8 cellular contexts compared by ENCODE assay signal in the genomic region with DNA sequence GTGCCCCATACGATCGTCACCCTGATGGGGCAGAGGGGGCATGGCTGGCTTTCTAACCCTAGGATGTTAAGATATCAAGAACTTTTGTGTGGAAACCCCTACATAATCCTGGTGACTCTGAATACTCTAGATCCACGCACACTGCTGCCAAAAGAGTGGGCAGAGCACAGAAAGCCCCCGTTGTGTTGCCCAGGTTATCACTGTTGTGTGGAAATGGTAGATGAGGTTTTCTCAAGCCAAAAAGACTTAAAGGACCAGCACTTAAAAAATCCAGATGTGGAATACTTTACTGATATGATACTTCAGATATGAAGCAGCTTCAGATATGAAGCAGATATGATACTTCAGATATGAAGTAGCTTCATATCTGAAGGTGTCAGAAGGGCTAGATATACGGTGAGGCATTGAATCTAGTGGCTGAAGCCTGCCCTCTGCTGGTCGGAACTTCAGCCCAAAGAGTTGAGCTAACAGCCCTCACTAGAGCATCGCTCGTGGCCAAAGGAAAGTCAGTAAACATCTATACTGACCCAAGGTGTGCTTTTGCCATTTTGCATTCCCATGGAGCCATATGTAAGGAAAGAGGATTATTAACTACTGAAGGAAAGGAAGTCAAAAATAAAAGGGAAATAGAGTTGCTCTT.
DNase-seq lines count a peak whose midpoint lies in the region; ATAC-seq and TF ChIP-seq lines count a peak whose summit lies in the region.

No MANE protein-coding gene starts in this region.

- no peak overlapping the region for H3K4me3 Mint-ChIP-seq in type B pancreatic cell

- H3K36me3 Mint-ChIP-seq in type B pancreatic cell = no peaks in the 10 kb centered on the region

- DNase-seq in NCI-H69 (lab: John Stamatoyannopoulos, UW) (peak; percentile 21), cerebellar cortex (ENCODE audit: low spot score) (peak; percentile 8), type B pancreatic cell (ENCODE audit: extremely low spot score, unreplicated experiment) (no peak), sciatic nerve (ENCODE audit: low spot score) (no peak)
- peak in 2 of 3 donors; percentile 20 to 21 for DNase-seq in stimulated activated CD4-positive, alpha-beta T cell treated with anti-CD3 and anti-CD28 coated beads, Interleukin-12 subunit alpha, Interleukin-12 subunit beta, amount 100 ng/mL, for 48 hours (ENCODE audit: low read depth in 2 of 3, low spot score in 1 of 3)

- peak; percentile 61 for TF ChIP-seq CTCF in GM12872 (IDR thresholded peaks at IDR 0.05; ENCODE audit: insufficient read depth, low read depth, low read length)
- no peak for TF ChIP-seq CTCF in type B pancreatic cell (conservative IDR thresholded peaks at IDR 0.05)

- intact Hi-C loops in sciatic nerve (cut with DNase I) = no loop called here

- no peak for ATAC-seq in GM18867 (IDR thresholded peaks at IDR 0.05; ENCODE audit: unreplicated experiment)
- ATAC-seq in HG03196 (IDR thresholded peaks at IDR 0.05; ENCODE audit: unreplicated experiment) = no peak
- ATAC-seq in sciatic nerve = no peak

- no peaks in the 10 kb centered on the region for H3K9me3 Mint-ChIP-seq in type B pancreatic cell

- H3K27ac Mint-ChIP-seq in type B pancreatic cell = no peak overlapping the region

- no peaks in the 10 kb centered on the region for H3K27me3 Mint-ChIP-seq in type B pancreatic cell

- no peaks in the 10 kb centered on the region for H3K4me1 Mint-ChIP-seq in type B pancreatic cell (ENCODE audit: unreplicated experiment)

Comparison
In these comparisons a context has a peak if more than half of its experiments do, and no peak if none do; other contexts are left out.
1. DNase-seq: peak in NCI-H69 (single experiment), cerebellar cortex (single experiment) and stimulated activated CD4-positive, alpha-beta T cell treated with anti-CD3 and anti-CD28 coated beads, Interleukin-12 subunit alpha, Interleukin-12 subunit beta, amount 100 ng/mL, for 48 hours (2 of 3); none in type B pancreatic cell (single experiment) and sciatic nerve (single experiment).